Comparison of ENCODE assay signal across 11 cellular contexts in the genomic region with DNA sequence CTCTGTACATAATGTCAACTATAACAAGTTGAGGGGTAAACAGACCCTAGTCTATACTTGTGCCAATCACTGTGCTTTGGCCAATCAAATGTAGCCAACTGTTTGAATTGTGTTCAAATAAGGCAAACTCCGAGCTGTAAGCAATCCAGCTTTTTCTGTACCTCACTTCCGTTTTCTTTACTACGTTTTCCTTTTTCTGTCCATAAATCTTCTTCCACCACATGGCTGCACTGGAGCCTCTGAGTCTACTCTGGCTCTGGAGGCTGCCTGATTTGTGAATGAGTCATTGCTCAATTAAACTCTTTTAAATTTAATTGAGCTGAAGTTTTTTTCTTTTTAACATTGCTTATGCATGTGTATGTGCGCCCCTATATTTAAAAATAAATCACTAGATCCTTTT. TPM values are rescaled to one million over a fixed set of nuclear protein-coding genes. Genes with fewer than 3 reads are reported as not detected.
DNase-seq lines count a peak whose midpoint lies in the region; ATAC-seq and TF ChIP-seq lines count a peak whose summit lies in the region.
"Had no signal": no experiment of that assay in that cellular context is flagged by ENCODE, and none has a peak within 500 bp of the region (broad histone marks: within the 10 kb centered on the region; RNA-seq: fewer than 3 reads in every experiment).

No MANE protein-coding gene starts in this region.

- H3K27me3 Mint-ChIP-seq in CD14-positive monocyte (ENCODE audit: low read depth in 3 of 3) (peaks cover 0 to 2% (median 0%) of the 10 kb centered on the region in 3 donors), endothelial cell (ENCODE audit: unreplicated experiment) (peaks cover 2% of the 10 kb centered on the region), nephron (ENCODE audit: low read depth) (no peaks in the 10 kb centered on the region)
- peaks cover 40% of the 10 kb centered on the region for H3K27me3 Mint-ChIP-seq in activated CD8-positive, alpha-beta T cell treated with anti-CD3 and anti-CD28 coated beads, Interleukin-2, amount 10 ng/mL, durations not matched to agents 7 days and 5 days (ENCODE audit: low read depth)

- peak overlapping the region; percentile 32 to 81 for H3K4me3 Mint-ChIP-seq in CD14-positive monocyte
- no peak overlapping the region for H3K4me3 Mint-ChIP-seq in endothelial cell (ENCODE audit: unreplicated experiment)
- no peak overlapping the region for H3K4me3 Mint-ChIP-seq in nephron
- no peak overlapping the region for H3K4me3 Mint-ChIP-seq in activated CD8-positive, alpha-beta T cell treated with anti-CD3 and anti-CD28 coated beads, Interleukin-2, amount 10 ng/mL, durations not matched to agents 7 days and 5 days

- H3K36me3 Mint-ChIP-seq in CD14-positive monocyte = peaks cover 16 to 23% of the 10 kb centered on the region in 2 donors
- peaks cover 41% of the 10 kb centered on the region for H3K36me3 Mint-ChIP-seq in endothelial cell (ENCODE audit: low read depth, unreplicated experiment)
- no peaks in the 10 kb centered on the region for H3K36me3 Mint-ChIP-seq in nephron (ENCODE audit: low read depth)
- H3K36me3 Mint-ChIP-seq in activated CD8-positive, alpha-beta T cell treated with anti-CD3 and anti-CD28 coated beads, Interleukin-2, amount 10 ng/mL, durations not matched to agents 7 days and 5 days (ENCODE audit: low read depth) = no peaks in the 10 kb centered on the region

- no peak for TF ChIP-seq POLR2A in prostate gland (IDR thresholded peaks at IDR 0.05)

- no peak for ATAC-seq in GM19035 (IDR thresholded peaks at IDR 0.05; ENCODE audit: unreplicated experiment)
- no peak for ATAC-seq in activated CD8-positive, alpha-beta T cell treated with anti-CD3 and anti-CD28 coated beads, Interleukin-2, amount 10 ng/mL, durations not matched to agents 7 days and 5 days
- ATAC-seq: HCT116 had no signal

- H3K27ac Mint-ChIP-seq in CD14-positive monocyte (peak overlapping the region; percentile 96 to 99 (median 97)), endothelial cell (ENCODE audit: unreplicated experiment) (peak overlapping the region; percentile 99), nephron (peak overlapping the region; percentile 29 to 85 (median 81))
- H3K27ac Mint-ChIP-seq in activated CD8-positive, alpha-beta T cell treated with anti-CD3 and anti-CD28 coated beads, Interleukin-2, amount 10 ng/mL, durations not matched to agents 7 days and 5 days = no peak overlapping the region

- H3K4me1 Mint-ChIP-seq in CD14-positive monocyte (peaks cover 54% of the 10 kb centered on the region), endothelial cell (ENCODE audit: unreplicated experiment) (peaks cover 71% of the 10 kb centered on the region), nephron (peaks cover 15% of the 10 kb centered on the region)
- peaks cover 6% of the 10 kb centered on the region for H3K4me1 Mint-ChIP-seq in activated CD8-positive, alpha-beta T cell treated with anti-CD3 and anti-CD28 coated beads, Interleukin-2, amount 10 ng/mL, durations not matched to agents 7 days and 5 days (ENCODE audit: low read depth)

- peak; percentile 67 for DNase-seq in CD14-positive monocyte (ENCODE audit: low spot score)
- DNase-seq in NOMO-1 (lab: John Stamatoyannopoulos, UW; ENCODE audit: unreplicated experiment in 2 of 2) = peak; percentile 80 to 96
- DNase-seq in endothelial cell (ENCODE audit: low spot score) = no peak
- DNase-seq in HUDEP-2 (lab: John Stamatoyannopoulos, UW; ENCODE audit: unreplicated experiment in 76 of 76) = no peak
- no peak for DNase-seq in activated CD8-positive, alpha-beta T cell treated with anti-CD3 and anti-CD28 coated beads, Interleukin-2, amount 10 ng/mL, durations not matched to agents 7 days and 5 days
- DNase-seq in prostate gland (ENCODE audit: low spot score) = no peak
- DNase-seq: activated CD4-positive, alpha-beta T cell treated with anti-CD3 and anti-CD28 coated beads, Interleukin-2, amount 50 U/mL, for 48 hours had no signal

- POLR2A ChIA-PET in activated CD8-positive, alpha-beta T cell treated with anti-CD3 and anti-CD28 coated beads, Interleukin-2, amount 10 ng/mL, durations not matched to agents 7 days and 5 days (lab: Charles Lee) = interaction anchor here (0.6 kb wide), 1 partner anchor 72 kb away, joined by 3 read pairs; no protein-coding TSS in a partner anchor

- TF ChIP-seq CTCF in CD14-positive monocyte (IDR thresholded peaks at IDR 0.05) (no peak), endothelial cell (IDR thresholded peaks at IDR 0.05; ENCODE audit: unreplicated experiment) (no peak), nephron (IDR thresholded peaks at IDR 0.05; ENCODE audit: unreplicated experiment in 3 of 3) (no peak), prostate gland (IDR thresholded peaks at IDR 0.05) (no peak)

- no peaks in the 10 kb centered on the region for H3K4me1 ChIP-seq in prostate gland (replicated peaks)
- H3K4me1 ChIP-seq: ascending aorta had no signal

- no peak overlapping the region for H3K4me3 ChIP-seq in prostate gland
- H3K4me3 ChIP-seq: ascending aorta had no signal

- 32% methylated on average over 4 of the region's 4 CpGs for WGBS in prostate gland

- peak overlapping the region in 1 of 2 donors; percentile 37 for H3K27ac ChIP-seq in prostate gland

- intact Hi-C loops in CD14-positive monocyte (cut with micrococcal nuclease) = loop anchor here (5.0 to 10.0 kb wide), 2 partner anchors 42 to 66 kb away; a partner anchor contains a TSS
- intact Hi-C loops in prostate gland (cut with DNase I) = no loop called here

- H3K36me3 ChIP-seq in prostate gland = no peaks in the 10 kb centered on the region
- H3K36me3 ChIP-seq: ascending aorta had no signal

- H3K9me3 ChIP-seq in prostate gland = no peaks in the 10 kb centered on the region
- H3K9me3 ChIP-seq: ascending aorta had no signal

- H3K27me3 ChIP-seq in prostate gland (replicated peaks; ENCODE audit: insufficient read depth) = no peaks in the 10 kb centered on the region
- H3K27me3 ChIP-seq: ascending aorta had no signal

- H3K9me3 Mint-ChIP-seq in CD14-positive monocyte = peaks cover 0 to 6% (median 0%) of the 10 kb centered on the region in 7 donors
- no peaks in the 10 kb centered on the region for H3K9me3 Mint-ChIP-seq in endothelial cell (ENCODE audit: unreplicated experiment)
- H3K9me3 Mint-ChIP-seq in nephron = no peaks in the 10 kb centered on the region
- no peaks in the 10 kb centered on the region for H3K9me3 Mint-ChIP-seq in activated CD8-positive, alpha-beta T cell treated with anti-CD3 and anti-CD28 coated beads, Interleukin-2, amount 10 ng/mL, durations not matched to agents 7 days and 5 days (ENCODE audit: insufficient read depth)

- CTCF ChIA-PET in activated CD8-positive, alpha-beta T cell treated with anti-CD3 and anti-CD28 coated beads, Interleukin-2, amount 10 ng/mL, durations not matched to agents 7 days and 5 days (lab: Charles Lee) = interaction anchor here (1.1 to 1.9 kb wide), 4 partner anchors 12 to 129 kb away, joined by 3 to 5 read pairs (median 4); no protein-coding TSS in a partner anchor

RNA-seq across cellular contexts. Expression of a gene that starts 29.7 kb away (rescaled TPM):
- polyA plus RNA-seq in CD14-positive monocyte = 1 to 10 TPM in 1 of 2 donors, under 1 TPM in 1; 0.90 to 1.1 TPM
- total RNA-seq in endothelial cell (ENCODE audit: unreplicated experiment) = 29.3 TPM
- not detected for total RNA-seq in activated CD8-positive, alpha-beta T cell treated with anti-CD3 and anti-CD28 coated beads, Interleukin-2, amount 10 ng/mL, durations not matched to agents 7 days and 5 days
- 1 to 10 TPM; 1.5 to 3.5 TPM for total RNA-seq in prostate gland

RNA-seq across cellular contexts. Expression of a gene that starts 38.6 kb away (rescaled TPM):
- polyA plus RNA-seq in CD14-positive monocyte = under 1 TPM in 1 of 2 donors, not detected in 1; 0.59 TPM
- total RNA-seq in endothelial cell (ENCODE audit: unreplicated experiment) (not detected), prostate gland (under 1 TPM in 1 of 2 donors, not detected in 1; 0.32 TPM)
- not detected for total RNA-seq in activated CD8-positive, alpha-beta T cell treated with anti-CD3 and anti-CD28 coated beads, Interleukin-2, amount 10 ng/mL, durations not matched to agents 7 days and 5 days
- total RNA-seq: ascending aorta had no signal

RNA-seq across cellular contexts. Expression of a gene that starts 58.7 kb away (rescaled TPM):
- under 1 TPM in 1 of 2 donors, not detected in 1; 0.14 TPM for polyA plus RNA-seq in CD14-positive monocyte
- total RNA-seq in endothelial cell (ENCODE audit: unreplicated experiment) (not detected), prostate gland (10 to 100 TPM in 1 of 2 donors, under 1 TPM in 1; 0.05 to 47.9 TPM)
- under 1 TPM; 0.31 to 0.87 TPM for total RNA-seq in activated CD8-positive, alpha-beta T cell treated with anti-CD3 and anti-CD28 coated beads, Interleukin-2, amount 10 ng/mL, durations not matched to agents 7 days and 5 days
- total RNA-seq: ascending aorta had no signal

Comparison
In these comparisons a context has a peak if more than half of its experiments do, and no peak if none do; other contexts are left out.
1. DNase-seq: peak in CD14-positive monocyte (single experiment) and NOMO-1 (2 of 2); none in endothelial cell (single experiment), HUDEP-2 (0 of 76), activated CD8-positive, alpha-beta T cell treated with anti-CD3 and anti-CD28 coated beads, Interleukin-2, amount 10 ng/mL, durations not matched to agents 7 days and 5 days (single experiment) and prostate gland (single experiment).
2. H3K4me3 Mint-ChIP-seq: peak in CD14-positive monocyte (2 of 2); none in endothelial cell (single experiment), nephron (0 of 3) and activated CD8-positive, alpha-beta T cell treated with anti-CD3 and anti-CD28 coated beads, Interleukin-2, amount 10 ng/mL, durations not matched to agents 7 days and 5 days (single experiment).